11 cellular contexts compared by ENCODE assay signal in the genomic region with DNA sequence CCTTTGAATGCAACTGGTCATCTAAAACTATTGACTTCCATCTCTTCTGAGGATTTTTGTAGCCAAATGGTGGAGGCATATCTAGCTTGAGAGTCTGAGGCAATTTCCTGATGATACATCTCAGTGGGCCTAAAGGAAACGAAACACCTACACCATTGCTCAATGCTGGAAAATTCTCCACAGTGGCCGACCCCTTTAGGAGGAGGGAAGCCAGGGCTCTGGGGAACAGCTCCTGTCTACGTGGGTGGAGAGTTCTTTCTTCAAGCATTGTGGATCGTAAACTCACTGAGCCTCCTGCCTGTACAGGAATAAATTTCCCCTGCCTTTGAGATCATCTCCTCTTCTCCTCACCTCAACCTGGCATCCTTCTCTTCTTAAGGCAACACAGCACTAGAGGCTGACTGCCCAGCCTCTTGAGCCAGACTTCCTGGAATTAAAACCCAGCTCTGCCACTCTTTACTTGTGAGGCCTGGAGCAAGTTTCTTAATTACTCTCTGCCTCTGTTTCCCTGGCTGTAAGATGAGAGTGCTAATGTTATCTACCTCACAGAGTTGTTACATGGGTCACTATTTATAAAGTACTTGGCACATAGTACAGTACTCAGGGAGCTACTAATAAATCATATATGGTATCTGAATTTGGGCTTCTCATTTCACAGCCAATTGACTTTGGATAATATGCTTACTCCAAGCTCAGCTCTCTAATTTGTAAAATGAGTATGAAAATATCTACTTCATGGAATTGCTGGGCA.
DNase-seq lines count a peak whose midpoint lies in the region; TF ChIP-seq lines count a peak whose summit lies in the region.
"Had no signal": no experiment of that assay in that cellular context is flagged by ENCODE, and none has a peak within 500 bp of the region (broad histone marks: within the 10 kb centered on the region; RNA-seq: fewer than 3 reads in every experiment).

No MANE protein-coding gene starts in this region.

- peak overlapping the region in 1 of 2 experiments; percentile 8 for H3K4me3 ChIP-seq in mesenchymal stem cell (ENCODE audit: insufficient read depth in 1 of 2, low read depth in 1 of 2, low read length in 2 of 2)
- H3K4me3 ChIP-seq in tibial artery: no peak overlapping the region
- H3K4me3 ChIP-seq: K562, spleen had no signal

- no peak overlapping the region for H2AK5ac ChIP-seq in mesenchymal stem cell (ENCODE audit: low read length, severe bottlenecking)

- peak overlapping the region; percentile 76 for H3K9ac ChIP-seq in mesenchymal stem cell (ENCODE audit: low read length)

- H2BK15ac ChIP-seq in mesenchymal stem cell (ENCODE audit: low read depth, poor library complexity, severe bottlenecking): peak overlapping the region; percentile 54

- no peak overlapping the region for H3K4me2 ChIP-seq in mesenchymal stem cell (ENCODE audit: low read length, poor library complexity, severe bottlenecking)

- H3K27me3 Mint-ChIP-seq in dendritic cell treated with granulocyte-macrophage colony-stimulating factor and Interleukin-4, amounts not matched to agents 40 ng/mL and 50 ng/mL, for 4 days: no peaks in the 10 kb centered on the region
- H3K27me3 Mint-ChIP-seq: activated naive CD8-positive, alpha-beta T cell had no signal

- H3K79me1 ChIP-seq in mesenchymal stem cell (replicated peaks; ENCODE audit: low read length, poor library complexity, severe bottlenecking): no peaks in the 10 kb centered on the region

- H3K14ac ChIP-seq in mesenchymal stem cell (ENCODE audit: low read length in 2 of 2): no peak overlapping the region

- H4K91ac ChIP-seq in mesenchymal stem cell (ENCODE audit: low read length): peak overlapping the region; percentile 87

- H3K4ac ChIP-seq in mesenchymal stem cell (ENCODE audit: low read depth in 1 of 2, low read length in 2 of 2): peak overlapping the region in 1 of 2 experiments; percentile 77

- H3K36me3 ChIP-seq in mesenchymal stem cell (ENCODE audit: control insufficient read depth in 1 of 2, insufficient read depth in 2 of 2, low read depth in 1 of 2, low read length in 2 of 2): peaks cover 0 to 3% of the 10 kb centered on the region in 2 experiments
- H3K36me3 ChIP-seq in tibial artery: no peaks in the 10 kb centered on the region
- H3K36me3 ChIP-seq: spleen had no signal

- peaks cover 18% of the 10 kb centered on the region for H3K4me1 Mint-ChIP-seq in dendritic cell treated with granulocyte-macrophage colony-stimulating factor and Interleukin-4, amounts not matched to agents 40 ng/mL and 50 ng/mL, for 4 days (ENCODE audit: low read depth)

- H3K4me1 ChIP-seq in mesenchymal stem cell (ENCODE audit: control insufficient read depth, insufficient read depth, low read depth, low read length) (peaks cover 4% of the 10 kb centered on the region), tibial artery (peaks cover 0 to 59% (median 52%) of the 10 kb centered on the region in 4 donors)

- H3K23ac ChIP-seq in mesenchymal stem cell (ENCODE audit: low read length in 2 of 2): no peak overlapping the region

- no peak for TF ChIP-seq CTCF in tibial artery (IDR thresholded peaks at IDR 0.05)

- peak overlapping the region; percentile 45 to 67 for H2BK12ac ChIP-seq in mesenchymal stem cell (ENCODE audit: low read length in 2 of 2)

- intact Hi-C loops in dendritic cell treated with granulocyte-macrophage colony-stimulating factor and Interleukin-4, amounts not matched to agents 40 ng/mL and 50 ng/mL, for 4 days (cut with micrococcal nuclease): loop anchor here (10.0 kb wide), 2 partner anchors 211 to 561 kb away; no protein-coding TSS in a partner anchor
- intact Hi-C loops in tibial artery (cut with DNase I; ENCODE audit: low total_unique reads): no loop called here

- 60% methylated on average over 4 of the region's 4 CpGs for WGBS in mesenchymal stem cell

- H3K9me3 ChIP-seq in mesenchymal stem cell (ENCODE audit: control insufficient read depth, low read length): no peaks in the 10 kb centered on the region
- no peaks in the 10 kb centered on the region for H3K9me3 ChIP-seq in tibial artery

- H3K27me3 ChIP-seq in mesenchymal stem cell (ENCODE audit: control insufficient read depth in 1 of 2, insufficient read depth in 1 of 2, low read length in 2 of 2) (no peaks in the 10 kb centered on the region), tibial artery (no peaks in the 10 kb centered on the region)
- H3K27me3 ChIP-seq: spleen had no signal

- peak overlapping the region; percentile 55 for H4K8ac ChIP-seq in mesenchymal stem cell (ENCODE audit: low read length)

- H3K27ac Mint-ChIP-seq in dendritic cell treated with granulocyte-macrophage colony-stimulating factor and Interleukin-4, amounts not matched to agents 40 ng/mL and 50 ng/mL, for 4 days: peak overlapping the region; percentile 71
- H3K27ac Mint-ChIP-seq: activated naive CD8-positive, alpha-beta T cell had no signal

- no peak overlapping the region for H2BK5ac ChIP-seq in mesenchymal stem cell (ENCODE audit: low read depth, low read length, poor library complexity, severe bottlenecking)

- no peak overlapping the region for H3K27ac ChIP-seq in mesenchymal stem cell (ENCODE audit: low read length, poor library complexity, severe bottlenecking)
- H3K27ac ChIP-seq in tibial artery: peak overlapping the region; percentile 72 to 76

- peaks cover 4% of the 10 kb centered on the region for H3K36me3 Mint-ChIP-seq in dendritic cell treated with granulocyte-macrophage colony-stimulating factor and Interleukin-4, amounts not matched to agents 40 ng/mL and 50 ng/mL, for 4 days (ENCODE audit: low read depth)

- no peaks in the 10 kb centered on the region for H3K9me3 Mint-ChIP-seq in dendritic cell treated with granulocyte-macrophage colony-stimulating factor and Interleukin-4, amounts not matched to agents 40 ng/mL and 50 ng/mL, for 4 days

- no peak overlapping the region for H3K4me3 Mint-ChIP-seq in dendritic cell treated with granulocyte-macrophage colony-stimulating factor and Interleukin-4, amounts not matched to agents 40 ng/mL and 50 ng/mL, for 4 days
- H3K4me3 Mint-ChIP-seq: activated naive CD8-positive, alpha-beta T cell had no signal

- peak overlapping the region; percentile 52 to 88 for H3K18ac ChIP-seq in mesenchymal stem cell (ENCODE audit: low read depth in 1 of 2, low read length in 2 of 2)

- no peak overlapping the region for H2BK120ac ChIP-seq in mesenchymal stem cell (ENCODE audit: low read depth, low read length)

- H2AFZ ChIP-seq in mesenchymal stem cell (ENCODE audit: low read depth, low read length): no peak overlapping the region

- peak; percentile 77 for DNase-seq in NCI-H226
- DNase-seq in mesenchymal stem cell: peak; percentile 85
- peak in 1 of 2 donors; percentile 54 for DNase-seq in tibial artery
- no peak for DNase-seq in NCI-H2227 treated with DMSO at 0.1 percent for 48 hours (lab: John Stamatoyannopoulos, UW)
- no peak for DNase-seq in NCI-H1436 (lab: John Stamatoyannopoulos, UW)
- DNase-seq in C1 segment of cervical spinal cord (lab: John Stamatoyannopoulos, UW): no peak
- DNase-seq: activated CD4-positive, alpha-beta T cell treated with anti-CD3 and anti-CD28 coated beads, Interleukin-2, amount 50 U/mL, for 4 hours; spleen had no signal

Comparison
In these comparisons a context has a peak if more than half of its experiments do, and no peak if none do; other contexts are left out.
1. DNase-seq: peak in NCI-H226 (single experiment) and mesenchymal stem cell (single experiment); none in NCI-H2227 treated with DMSO at 0.1 percent for 48 hours (single experiment), NCI-H1436 (single experiment) and C1 segment of cervical spinal cord (0 of 14).